14 cellular contexts compared by ENCODE assay signal in genomic region chr12:40034712-40035111, GRCh38.
DNase-seq lines count a peak whose midpoint lies in the region; ATAC-seq and TF ChIP-seq lines count a peak whose summit lies in the region.
"Had no signal": no experiment of that assay in that cellular context is flagged by ENCODE, and none has a peak within 500 bp of the region (broad histone marks: within the 10 kb centered on the region; RNA-seq: fewer than 3 reads in every experiment).

No MANE protein-coding gene starts in this region.

- no peak overlapping the region for H2BK120ac ChIP-seq in mesenchymal stem cell (ENCODE audit: low read depth, low read length)

- H3K9me2 ChIP-seq in PC-3 (replicated peaks; ENCODE audit: low read length): no peaks in the 10 kb centered on the region

- TF ChIP-seq CTCF in PC-3 (conservative IDR thresholded peaks at IDR 0.05; ENCODE audit: low read depth, low read length): no peak
- no peak for TF ChIP-seq CTCF in chondrocyte (IDR thresholded peaks at IDR 0.05)
- TF ChIP-seq CTCF in progenitor cell of endocrine pancreas (IDR thresholded peaks at IDR 0.05; ENCODE audit: unreplicated experiment): no peak

- H3K4ac ChIP-seq in mesenchymal stem cell (ENCODE audit: low read depth in 1 of 2, low read length in 2 of 2): no peak overlapping the region

- no peak overlapping the region for H4K8ac ChIP-seq in mesenchymal stem cell (ENCODE audit: low read length)

- H3K27ac ChIP-seq in PC-3 (ENCODE audit: low read length): no peak overlapping the region
- H3K27ac ChIP-seq in aorta (ENCODE audit: low read depth in 1 of 2, low read length in 2 of 2): no peak overlapping the region
- H3K27ac ChIP-seq in mesenchymal stem cell (ENCODE audit: low read length, poor library complexity, severe bottlenecking): no peak overlapping the region
- H3K27ac ChIP-seq: 22Rv1; BLaER1 treated with 17β-estradiol and CSF1 and Interleukin-3, amounts not matched to agents 10 nM and 100 nM had no signal

- H3F3A ChIP-seq in PC-3 (ENCODE audit: low read length, unreplicated experiment): no peaks in the 10 kb centered on the region

- H3K23ac ChIP-seq in mesenchymal stem cell (ENCODE audit: low read length in 2 of 2): no peak overlapping the region

- H3K79me1 ChIP-seq in mesenchymal stem cell (replicated peaks; ENCODE audit: low read length, poor library complexity, severe bottlenecking): peaks cover 2% of the 10 kb centered on the region

- no peak overlapping the region for H3K18ac ChIP-seq in mesenchymal stem cell (ENCODE audit: low read depth in 1 of 2, low read length in 2 of 2)

- H4K91ac ChIP-seq in mesenchymal stem cell (ENCODE audit: low read length): no peak overlapping the region

- no peaks in the 10 kb centered on the region for H3K27me3 Mint-ChIP-seq in chondrocyte (ENCODE audit: low read depth)
- peaks cover 7% of the 10 kb centered on the region for H3K27me3 Mint-ChIP-seq in progenitor cell of endocrine pancreas
- H3K27me3 Mint-ChIP-seq: CD4-positive, CD25-positive, alpha-beta regulatory T cell had no signal

- no peak overlapping the region for H3K9ac ChIP-seq in PC-3 (ENCODE audit: low read length)
- H3K9ac ChIP-seq in mesenchymal stem cell (ENCODE audit: low read length): no peak overlapping the region
- H3K9ac ChIP-seq: BLaER1 treated with 17β-estradiol and CSF1 and Interleukin-3, amounts not matched to agents 10 nM and 100 nM had no signal

- no peak overlapping the region for H3K4me3 Mint-ChIP-seq in chondrocyte (ENCODE audit: unreplicated experiment)
- H3K4me3 Mint-ChIP-seq in progenitor cell of endocrine pancreas (ENCODE audit: low read depth): no peak overlapping the region
- H3K4me3 Mint-ChIP-seq: CD4-positive, CD25-positive, alpha-beta regulatory T cell had no signal

- no TSS peak for BruUV-seq in PC-3 (replicated peaks; lab: Mats Ljungman, UMichigan)

- H2AFZ ChIP-seq in PC-3 (ENCODE audit: low read length): no peak overlapping the region
- no peak overlapping the region for H2AFZ ChIP-seq in mesenchymal stem cell (ENCODE audit: low read depth, low read length)

- H3K36me3 Mint-ChIP-seq in chondrocyte (ENCODE audit: low read depth): no peaks in the 10 kb centered on the region
- no peaks in the 10 kb centered on the region for H3K36me3 Mint-ChIP-seq in progenitor cell of endocrine pancreas (ENCODE audit: insufficient read depth)
- H3K36me3 Mint-ChIP-seq: CD4-positive, CD25-positive, alpha-beta regulatory T cell had no signal

- POLR2A ChIA-PET in PC-3 (lab: Charles Lee; ENCODE audit: unreplicated experiment): interaction anchor here (0.7 kb wide), 1 partner anchor 72 kb away, joined by 3 read pairs; no protein-coding TSS in a partner anchor

- H3K4me2 ChIP-seq in PC-3 (ENCODE audit: low read length) (no peak overlapping the region), mesenchymal stem cell (ENCODE audit: low read length, poor library complexity, severe bottlenecking) (no peak overlapping the region)
- H3K4me2 ChIP-seq: BLaER1 treated with 17β-estradiol and CSF1 and Interleukin-3, amounts not matched to agents 10 nM and 100 nM had no signal

- H2BK5ac ChIP-seq in mesenchymal stem cell (ENCODE audit: low read depth, low read length, poor library complexity, severe bottlenecking): no peak overlapping the region

- ATAC-seq in PC-3 (peak; percentile 88), aorta (ENCODE audit: low FRiP score) (no peak)
- ATAC-seq: HepG2 had no signal

- CTCF ChIA-PET in PC-3 (lab: Charles Lee): interaction anchor here (0.9 kb wide), 1 partner anchor 23 kb away, joined by 3 read pairs; no protein-coding TSS in a partner anchor

- H3K4me1 Mint-ChIP-seq in chondrocyte (ENCODE audit: low read depth): peaks cover 32% of the 10 kb centered on the region
- H3K4me1 Mint-ChIP-seq in progenitor cell of endocrine pancreas (ENCODE audit: low read depth): peaks cover 45% of the 10 kb centered on the region
- H3K4me1 Mint-ChIP-seq: CD4-positive, CD25-positive, alpha-beta regulatory T cell had no signal

- H3K27me3 ChIP-seq in PC-3 (ENCODE audit: low read length) (no peaks in the 10 kb centered on the region), aorta (ENCODE audit: control insufficient read depth in 1 of 2, insufficient read depth in 2 of 2, low read length in 1 of 2) (no peaks in the 10 kb centered on the region), mesenchymal stem cell (ENCODE audit: control insufficient read depth in 1 of 2, insufficient read depth in 1 of 2, low read length in 2 of 2) (no peaks in the 10 kb centered on the region)
- H3K27me3 ChIP-seq: BLaER1 treated with 17β-estradiol and CSF1 and Interleukin-3, amounts not matched to agents 10 nM and 100 nM had no signal

- H3K79me2 ChIP-seq in PC-3 (ENCODE audit: low read length): no peaks in the 10 kb centered on the region

- H3K14ac ChIP-seq in mesenchymal stem cell (ENCODE audit: low read length in 2 of 2): no peak overlapping the region

- H2AK5ac ChIP-seq in mesenchymal stem cell (ENCODE audit: low read length, severe bottlenecking): no peak overlapping the region

- H3K27ac Mint-ChIP-seq in chondrocyte (ENCODE audit: unreplicated experiment) (peak overlapping the region; percentile 17), progenitor cell of endocrine pancreas (peak overlapping the region; percentile 14)
- H3K27ac Mint-ChIP-seq: CD4-positive, CD25-positive, alpha-beta regulatory T cell had no signal

- H3K36me3 ChIP-seq in PC-3 (ENCODE audit: low read depth, low read length) (no peaks in the 10 kb centered on the region), aorta (ENCODE audit: control insufficient read depth in 1 of 2, insufficient read depth in 2 of 2, low read length in 1 of 2) (no peaks in the 10 kb centered on the region), mesenchymal stem cell (ENCODE audit: control insufficient read depth in 1 of 2, insufficient read depth in 2 of 2, low read depth in 1 of 2, low read length in 2 of 2) (no peaks in the 10 kb centered on the region)
- H3K36me3 ChIP-seq: BLaER1 treated with 17β-estradiol and CSF1 and Interleukin-3, amounts not matched to agents 10 nM and 100 nM had no signal

- DNase-seq in NCI-H1417 (lab: John Stamatoyannopoulos, UW) (peak in 2 of 3 experiments; percentile 14 to 30), NCI-H1417 treated with DMSO at 0.1 percent for 48 hours (lab: John Stamatoyannopoulos, UW) (no peak), PC-3 (no peak), chondrocyte (ENCODE audit: low spot score) (no peak), progenitor cell of endocrine pancreas (ENCODE audit: low spot score, unreplicated experiment) (no peak), aorta (no peak), MV-4-11 (lab: John Stamatoyannopoulos, UW) (no peak), mesenchymal stem cell (no peak)
- DNase-seq: CD4-positive, CD25-positive, alpha-beta regulatory T cell; DMS53; H7 had no signal

- H3K9me3 ChIP-seq in PC-3 (ENCODE audit: low read length) (no peaks in the 10 kb centered on the region), aorta (ENCODE audit: control insufficient read depth, low read length) (no peaks in the 10 kb centered on the region), mesenchymal stem cell (ENCODE audit: control insufficient read depth, low read length) (no peaks in the 10 kb centered on the region)
- H3K9me3 ChIP-seq: BLaER1 treated with 17β-estradiol and CSF1 and Interleukin-3, amounts not matched to agents 10 nM and 100 nM had no signal

- no peak overlapping the region for H3K4me3 ChIP-seq in PC-3 (ENCODE audit: low read length)
- no peak overlapping the region for H3K4me3 ChIP-seq in aorta (ENCODE audit: low read length in 2 of 2)
- no peak overlapping the region for H3K4me3 ChIP-seq in mesenchymal stem cell (ENCODE audit: insufficient read depth in 1 of 2, low read depth in 1 of 2, low read length in 2 of 2)
- H3K4me3 ChIP-seq: BLaER1 treated with 17β-estradiol and CSF1 and Interleukin-3, amounts not matched to agents 10 nM and 100 nM had no signal

- H3K9me3 Mint-ChIP-seq in chondrocyte (ENCODE audit: low read depth) (no peaks in the 10 kb centered on the region), progenitor cell of endocrine pancreas (ENCODE audit: low read depth) (no peaks in the 10 kb centered on the region)

- H4K20me1 ChIP-seq in PC-3 (ENCODE audit: low read length): no peaks in the 10 kb centered on the region
- H4K20me1 ChIP-seq: BLaER1 treated with 17β-estradiol and CSF1 and Interleukin-3, amounts not matched to agents 10 nM and 100 nM had no signal

- H2BK15ac ChIP-seq in mesenchymal stem cell (ENCODE audit: low read depth, poor library complexity, severe bottlenecking): no peak overlapping the region

- H3K4me1 ChIP-seq in PC-3 (ENCODE audit: insufficient read depth, low read length): no peaks in the 10 kb centered on the region
- peaks cover 0 to 7% of the 10 kb centered on the region in 2 donors for H3K4me1 ChIP-seq in aorta (ENCODE audit: control insufficient read depth in 1 of 2, insufficient read depth in 2 of 2, low read length in 2 of 2)
- H3K4me1 ChIP-seq in mesenchymal stem cell (ENCODE audit: control insufficient read depth, insufficient read depth, low read depth, low read length): no peaks in the 10 kb centered on the region
- H3K4me1 ChIP-seq: BLaER1 treated with 17β-estradiol and CSF1 and Interleukin-3, amounts not matched to agents 10 nM and 100 nM had no signal

- intact Hi-C loops in PC-3 (cut with micrococcal nuclease) (loop anchor here (2.0 kb wide), 2 partner anchors 20 to 24 kb away; no protein-coding TSS in a partner anchor), aorta (cut with DNase I) (no loop called here)

- no peak overlapping the region for H2BK12ac ChIP-seq in mesenchymal stem cell (ENCODE audit: low read length in 2 of 2)

- 4 to 31% methylated on average over 2 of the region's 2 CpGs for WGBS in aorta, 2 donors
- WGBS in mesenchymal stem cell: 56% methylated on average over 1 of the region's 2 CpGs

Comparison
In these comparisons a context has a peak if more than half of its experiments do, and no peak if none do; other contexts are left out.
1. DNase-seq: peak in NCI-H1417 (2 of 3); none in NCI-H1417 treated with DMSO at 0.1 percent for 48 hours (single experiment), PC-3 (single experiment), chondrocyte (single experiment), progenitor cell of endocrine pancreas (single experiment), aorta (0 of 2), MV-4-11 (single experiment) and mesenchymal stem cell (single experiment).